ENCODE assay signal across 23 cellular contexts in genomic region chr7:107122483-107122882, GRCh38. TPM values are rescaled to one million over a fixed set of nuclear protein-coding genes. Genes with fewer than 3 reads are reported as not detected.
DNase-seq lines count a peak whose midpoint lies in the region; ATAC-seq and TF ChIP-seq lines count a peak whose summit lies in the region.
"Had no signal": no experiment of that assay in that cellular context is flagged by ENCODE, and none has a peak within 500 bp of the region (broad histone marks: within the 10 kb centered on the region; RNA-seq: fewer than 3 reads in every experiment).

No MANE protein-coding gene starts in this region.

- no peak overlapping the region for H3K27ac Mint-ChIP-seq in stimulated activated naive CD8-positive, alpha-beta T cell treated with anti-CD3 and anti-CD28 coated beads, Interleukin-15, amount 100 ng/mL, for 72 hours
- H3K27ac Mint-ChIP-seq: activated CD4-positive, alpha-beta T cell treated with anti-CD3 and anti-CD28 coated beads, Interleukin-2, amount 10 ng/mL, durations not matched to agents 7 days and 5 days; activated naive CD4-positive, alpha-beta T cell treated with anti-CD3 and anti-CD28 coated beads, Interleukin-2, amount 50 U/mL, for 72 hours had no signal

- TF ChIP-seq POLR2A in body of pancreas (IDR thresholded peaks at IDR 0.05): no peak

- WGBS in body of pancreas, 2 donors: 38 to 62% methylated on average over 4 of the region's 4 CpGs
- 17% methylated on average over 4 of the region's 4 CpGs for WGBS in smooth muscle cell (ENCODE audit: low lambda C conversion rate)

- peaks cover 33% of the 10 kb centered on the region for H3K4me1 Mint-ChIP-seq in stimulated activated naive CD8-positive, alpha-beta T cell treated with anti-CD3 and anti-CD28 coated beads, Interleukin-15, amount 100 ng/mL, for 72 hours

- peak; percentile 15 for ATAC-seq in body of pancreas
- ATAC-seq in left lobe of liver: peak; percentile 77
- ATAC-seq in HG02763 (IDR thresholded peaks at IDR 0.05; ENCODE audit: unreplicated experiment): no peak
- no peak for ATAC-seq in stimulated activated naive CD8-positive, alpha-beta T cell treated with anti-CD3 and anti-CD28 coated beads, Interleukin-15, amount 100 ng/mL, for 72 hours
- ATAC-seq: activated naive CD4-positive, alpha-beta T cell treated with anti-CD3 and anti-CD28 coated beads, Interleukin-2, amount 50 U/mL, for 72 hours; activated T-cell treated with anti-CD3 and anti-CD28 coated beads, Interleukin-2, amount 50 U/mL, for 4 hours; right cardiac atrium had no signal

- H3K4me2 ChIP-seq in smooth muscle cell: peak overlapping the region; percentile 68
- H3K4me2 ChIP-seq: BLaER1 treated with 17β-estradiol and CSF1 and Interleukin-3, amounts not matched to agents 10 nM and 100 nM had no signal

- H3K27me3 Mint-ChIP-seq in stimulated activated naive CD8-positive, alpha-beta T cell treated with anti-CD3 and anti-CD28 coated beads, Interleukin-15, amount 100 ng/mL, for 72 hours: no peaks in the 10 kb centered on the region
- H3K27me3 Mint-ChIP-seq: activated CD4-positive, alpha-beta T cell treated with anti-CD3 and anti-CD28 coated beads, Interleukin-2, amount 10 ng/mL, durations not matched to agents 7 days and 5 days had no signal

- H3K9ac ChIP-seq in smooth muscle cell (ENCODE audit: low read depth): no peak overlapping the region
- H3K9ac ChIP-seq: BLaER1 treated with 17β-estradiol and CSF1 and Interleukin-3, amounts not matched to agents 10 nM and 100 nM had no signal

- intact Hi-C loops in body of pancreas (cut with DNase I): no loop called here

- H3K4me3 Mint-ChIP-seq in stimulated activated naive CD8-positive, alpha-beta T cell treated with anti-CD3 and anti-CD28 coated beads, Interleukin-15, amount 100 ng/mL, for 72 hours: no peak overlapping the region
- H3K4me3 Mint-ChIP-seq: activated CD4-positive, alpha-beta T cell treated with anti-CD3 and anti-CD28 coated beads, Interleukin-2, amount 10 ng/mL, durations not matched to agents 7 days and 5 days; activated T-cell treated with anti-CD3 and anti-CD28 coated beads, Interleukin-2, amount 50 U/mL, for 4 hours; neural crest cell had no signal

- H3K79me2 ChIP-seq in smooth muscle cell (ENCODE audit: low read depth): no peaks in the 10 kb centered on the region

- DNase-seq in H4 (ENCODE audit: low spot score) (peak; percentile 71), body of pancreas (no peak), left lobe of liver (ENCODE audit: low spot score) (no peak), smooth muscle cell (lab: John Stamatoyannopoulos, UW; ENCODE audit: unreplicated experiment) (no peak), nucleus accumbens (lab: John Stamatoyannopoulos, UW) (no peak)
- no peak for DNase-seq in effector CD8-positive, alpha-beta T cell (lab: John Stamatoyannopoulos, UW)
- DNase-seq in stimulated activated naive CD8-positive, alpha-beta T cell treated with anti-CD3 and anti-CD28 coated beads, Interleukin-15, amount 100 ng/mL, for 72 hours: no peak
- DNase-seq: activated CD4-positive, alpha-beta T cell treated with anti-CD3 and anti-CD28 coated beads, Interleukin-2, amount 10 ng/mL, durations not matched to agents 7 days and 5 days; activated T-cell treated with anti-CD3 and anti-CD28 coated beads, Interleukin-2, amount 50 U/mL, for 4 hours; DMS 273 treated with DMSO at 0.1 percent for 48 hours; effector CD4-positive, alpha-beta T cell; foreskin melanocyte; NCI-H2081 treated with DMSO at 0.1 percent for 48 hours; NCI-H774; right cardiac atrium; stimulated activated CD4-positive, alpha-beta T cell treated with anti-CD3 and anti-CD28 coated beads, Interleukin-2, amount 100 ng/mL, for 48 hours; stimulated activated CD8-positive, alpha-beta memory T cell treated with anti-CD3 and anti-CD28 coated beads, Interleukin-4, amount 100 ng/mL, for 48 hours; thyroid gland had no signal

- H3K27ac ChIP-seq in body of pancreas: no peak overlapping the region
- H3K27ac ChIP-seq in smooth muscle cell (ENCODE audit: low read depth): peak overlapping the region; percentile 64
- H3K27ac ChIP-seq: BLaER1 treated with 17β-estradiol and CSF1 and Interleukin-3, amounts not matched to agents 10 nM and 100 nM; cardiac muscle cell had no signal

- H3K27me3 ChIP-seq in body of pancreas (no peaks in the 10 kb centered on the region), smooth muscle cell (ENCODE audit: low read depth) (no peaks in the 10 kb centered on the region)
- H3K27me3 ChIP-seq: BLaER1 treated with 17β-estradiol and CSF1 and Interleukin-3, amounts not matched to agents 10 nM and 100 nM; cardiac muscle cell; thyroid gland had no signal

- no peaks in the 10 kb centered on the region for H4K20me1 ChIP-seq in smooth muscle cell (ENCODE audit: low read depth)
- H4K20me1 ChIP-seq: BLaER1 treated with 17β-estradiol and CSF1 and Interleukin-3, amounts not matched to agents 10 nM and 100 nM had no signal

- H3K4me1 ChIP-seq in body of pancreas: peaks cover 9% of the 10 kb centered on the region
- H3K4me1 ChIP-seq in smooth muscle cell (ENCODE audit: low read depth): no peaks in the 10 kb centered on the region

- no peaks in the 10 kb centered on the region for H3K9me3 Mint-ChIP-seq in stimulated activated naive CD8-positive, alpha-beta T cell treated with anti-CD3 and anti-CD28 coated beads, Interleukin-15, amount 100 ng/mL, for 72 hours
- H3K9me3 Mint-ChIP-seq: activated CD4-positive, alpha-beta T cell treated with anti-CD3 and anti-CD28 coated beads, Interleukin-2, amount 10 ng/mL, durations not matched to agents 7 days and 5 days; activated naive CD4-positive, alpha-beta T cell treated with anti-CD3 and anti-CD28 coated beads, Interleukin-2, amount 50 U/mL, for 72 hours; activated T-cell treated with anti-CD3 and anti-CD28 coated beads, Interleukin-2, amount 50 U/mL, for 4 hours; neural crest cell had no signal

- TF ChIP-seq CTCF in body of pancreas (IDR thresholded peaks at IDR 0.05) (no peak), smooth muscle cell (IDR thresholded peaks at IDR 0.05; ENCODE audit: borderline replicate concordance, insufficient read depth, poor library complexity, severe bottlenecking) (no peak)

- H2AFZ ChIP-seq in smooth muscle cell (ENCODE audit: low read depth): peak overlapping the region; percentile 43

- H3K4me3 ChIP-seq in body of pancreas: no peak overlapping the region
- no peak overlapping the region for H3K4me3 ChIP-seq in smooth muscle cell
- H3K4me3 ChIP-seq: BLaER1 treated with 17β-estradiol and CSF1 and Interleukin-3, amounts not matched to agents 10 nM and 100 nM; cardiac muscle cell; thyroid gland had no signal

- H3F3A ChIP-seq in smooth muscle cell (ENCODE audit: low read depth): no peaks in the 10 kb centered on the region

- H3K36me3 ChIP-seq in body of pancreas (replicated peaks in 1 of 2; ENCODE audit: insufficient read depth in 1 of 2, low read depth in 2 of 2) (no peaks in the 10 kb centered on the region), smooth muscle cell (ENCODE audit: low read depth) (no peaks in the 10 kb centered on the region)
- H3K36me3 ChIP-seq: BLaER1 treated with 17β-estradiol and CSF1 and Interleukin-3, amounts not matched to agents 10 nM and 100 nM; cardiac muscle cell; thyroid gland had no signal

- H3K9me3 ChIP-seq in body of pancreas (no peaks in the 10 kb centered on the region), smooth muscle cell (replicated peaks; ENCODE audit: low read depth) (no peaks in the 10 kb centered on the region)
- H3K9me3 ChIP-seq: BLaER1 treated with 17β-estradiol and CSF1 and Interleukin-3, amounts not matched to agents 10 nM and 100 nM; thyroid gland had no signal

RNA-seq across cellular contexts. Expression of gene HBP1, which starts 46.3 kb away (rescaled TPM):
- total RNA-seq in H4 (2014; rRNA removed; shearing (Covaris generic)): 69.8 and 72.4 TPM in 2 replicates
- total RNA-seq in body of pancreas (10 to 100 TPM; 30.3 to 48.8 TPM), left lobe of liver (32.1 TPM), smooth muscle cell (102 and 105 TPM in 2 replicates)
- 57.9 and 61.2 TPM in 2 replicates for polyA plus RNA-seq in smooth muscle cell

Comparison
In these comparisons a context has a peak if more than half of its experiments do, and no peak if none do; other contexts are left out.
1. ATAC-seq: peak in body of pancreas (single experiment) and left lobe of liver (single experiment); none in HG02763 (single experiment) and stimulated activated naive CD8-positive, alpha-beta T cell treated with anti-CD3 and anti-CD28 coated beads, Interleukin-15, amount 100 ng/mL, for 72 hours (single experiment).